In the genomic region with DNA sequence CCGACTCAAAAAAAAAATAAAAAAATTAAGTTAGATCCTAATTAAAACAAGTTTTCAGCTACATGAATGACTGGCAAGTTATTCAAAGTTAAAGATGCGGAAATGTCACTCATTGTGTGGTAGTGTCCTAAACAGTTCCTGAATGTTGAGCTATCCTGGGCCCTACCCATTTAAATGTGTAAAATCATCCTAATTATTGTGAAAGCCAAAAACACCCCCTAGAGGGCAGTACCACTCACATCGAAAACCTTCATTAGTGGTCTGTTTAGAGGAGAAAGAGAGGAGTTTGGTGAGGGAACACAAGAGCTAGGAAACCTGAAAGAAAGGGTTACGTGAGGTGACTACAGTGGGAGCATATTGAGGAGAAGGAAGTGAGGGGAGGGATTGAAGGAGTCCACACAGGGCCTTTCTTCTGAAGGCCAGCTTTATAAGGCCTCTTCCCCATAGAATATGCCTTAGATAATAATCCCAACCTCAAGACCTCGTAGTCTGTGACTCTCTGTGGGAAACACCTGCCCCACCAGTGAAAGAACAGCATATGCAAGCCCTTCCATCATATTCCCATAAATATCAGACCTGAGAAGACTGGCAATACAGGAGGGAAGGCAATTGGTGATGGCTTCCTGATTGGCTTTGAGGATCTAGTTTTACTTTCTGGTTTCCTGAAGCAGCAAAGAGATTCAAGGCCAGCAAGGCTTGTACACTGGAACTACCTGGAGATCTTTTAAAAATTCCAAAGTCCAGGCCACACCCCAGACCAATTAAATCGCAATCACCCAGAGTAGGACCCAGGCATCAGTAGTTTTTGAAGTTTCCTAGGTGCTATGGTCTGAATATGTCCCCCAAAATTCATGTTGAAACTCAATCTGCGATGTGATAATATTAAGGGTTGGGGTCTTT, we compare ENCODE assay signal across 8 cellular contexts. TPM values are rescaled to one million over a fixed set of nuclear protein-coding genes. Genes with fewer than 3 reads are reported as not detected.
DNase-seq lines count a peak whose midpoint lies in the region; ATAC-seq and TF ChIP-seq lines count a peak whose summit lies in the region.

No MANE protein-coding gene starts in this region.

- WGBS in heart right ventricle, 2 donors = 74 to 77% methylated on average over 7 of the region's 7 CpGs

- H3K36me3 Mint-ChIP-seq in progenitor cell of endocrine pancreas (ENCODE audit: insufficient read depth) = no peaks in the 10 kb centered on the region

- no peak overlapping the region for H3K27ac Mint-ChIP-seq in progenitor cell of endocrine pancreas

- peaks cover 0 to 46% (median 10%) of the 10 kb centered on the region in 9 donors for H3K4me1 ChIP-seq in heart right ventricle

- TF ChIP-seq CTCF in heart right ventricle (IDR thresholded peaks at IDR 0.05) = peak in 7 of 9 donors; percentile 55 to 72 (median 60)
- peak; percentile 72 for TF ChIP-seq CTCF in fibroblast of pulmonary artery (IDR thresholded peaks at IDR 0.05; ENCODE audit: low read length, missing control alignments)
- peak; percentile 70 for TF ChIP-seq CTCF in progenitor cell of endocrine pancreas (IDR thresholded peaks at IDR 0.05; ENCODE audit: unreplicated experiment)

- H3K36me3 ChIP-seq in heart right ventricle = no peaks in the 10 kb centered on the region

- peak in 1 of 2 donors; percentile 30 for DNase-seq in heart right ventricle
- DNase-seq in Right ventricle myocardium superior = no peak
- peak; percentile 35 for DNase-seq in NCI-H2196 treated with DMSO at 0.1 percent for 48 hours (lab: John Stamatoyannopoulos, UW; ENCODE audit: unreplicated experiment)
- DNase-seq in activated CD4-positive, alpha-beta T cell treated with anti-CD3 and anti-CD28 coated beads for 48 hours = peak; percentile 29
- peak; percentile 75 for DNase-seq in fibroblast of pulmonary artery (ENCODE audit: low read depth)
- no peak for DNase-seq in progenitor cell of endocrine pancreas (ENCODE audit: low spot score, unreplicated experiment)

- intact Hi-C loops in heart right ventricle (cut with DNase I) (loop anchor here in 8 of 10 donors (2.0 to 10.0 kb wide), 10 partner anchors 36 to 269 kb away; partner anchors contain the start of genes RNASE4 (in 3 of the 8), ANG (in 2 of the 8), APEX1 (in 2 of the 8) and OSGEP (in 2 of the 8)), Right ventricle myocardium superior (cut with DNase I) (loop anchor here (5.0 kb wide), 1 partner anchor 41 kb away; the partner anchor contains the start of gene APEX1)

- no peak overlapping the region for H3K4me3 Mint-ChIP-seq in progenitor cell of endocrine pancreas (ENCODE audit: low read depth)

- ATAC-seq in heart right ventricle (no peak), Right ventricle myocardium superior (ENCODE audit: poor library complexity) (no peak), HG02763 (IDR thresholded peaks at IDR 0.05; ENCODE audit: unreplicated experiment) (peak; percentile 46), HG03095 (IDR thresholded peaks at IDR 0.05; ENCODE audit: unreplicated experiment) (no peak)

- no peaks in the 10 kb centered on the region for H3K9me3 Mint-ChIP-seq in progenitor cell of endocrine pancreas (ENCODE audit: low read depth)

- H3K4me3 ChIP-seq in heart right ventricle (no peak overlapping the region), fibroblast of pulmonary artery (replicated peaks; ENCODE audit: low read depth, low read length) (no peak overlapping the region)

- peak overlapping the region in 1 of 10 donors; percentile 10 for H3K27ac ChIP-seq in heart right ventricle

- peaks cover 41% of the 10 kb centered on the region for H3K4me1 Mint-ChIP-seq in progenitor cell of endocrine pancreas (ENCODE audit: low read depth)

- no peaks in the 10 kb centered on the region for H3K27me3 ChIP-seq in heart right ventricle

- no peaks in the 10 kb centered on the region for H3K27me3 Mint-ChIP-seq in progenitor cell of endocrine pancreas

- H3K9me3 ChIP-seq in heart right ventricle = no peaks in the 10 kb centered on the region

RNA-seq across cellular contexts. Expression of gene TEP1, which starts 2.7 kb away (rescaled TPM):
- total RNA-seq in heart right ventricle = 10 to 100 TPM in 4 of 10 donors, 1 to 10 TPM in 6; 6.9 to 17.8 (median 8.6) TPM
- 10 to 100 TPM in 1 of 2 donors, 1 to 10 TPM in 1; 5.6 to 16.0 TPM for polyA plus RNA-seq in heart right ventricle
- total RNA-seq in Right ventricle myocardium superior = 9.3 TPM
- total RNA-seq in progenitor cell of endocrine pancreas = 26.5 and 28.5 TPM in 2 replicates

RNA-seq across cellular contexts. Expression of gene KLHL33, which starts 20.0 kb away (rescaled TPM):
- 1 to 10 TPM in 2 of 10 donors, under 1 TPM in 8; 0.15 to 1.4 (median 0.40) TPM for total RNA-seq in heart right ventricle
- 1 to 10 TPM in 1 of 2 donors, under 1 TPM in 1; 0.13 to 1.2 TPM for polyA plus RNA-seq in heart right ventricle
- 0.70 TPM for total RNA-seq in Right ventricle myocardium superior
- total RNA-seq in progenitor cell of endocrine pancreas = 0.04 and 0.05 TPM in 2 replicates

RNA-seq across cellular contexts. Expression of gene OSGEP, which starts 38.6 kb away (rescaled TPM):
- total RNA-seq in heart right ventricle = 10 to 100 TPM; 17.6 to 25.3 (median 21.8) TPM
- 10 to 100 TPM; 32.3 to 37.6 TPM for polyA plus RNA-seq in heart right ventricle
- 15.6 TPM for total RNA-seq in Right ventricle myocardium superior
- 89.0 and 94.4 TPM in 2 replicates for total RNA-seq in progenitor cell of endocrine pancreas

RNA-seq across cellular contexts. Expression of gene APEX1, which starts 39.1 kb away (rescaled TPM):
- 100 to 1,000 TPM in 1 of 10 donors, 10 to 100 TPM in 9; 57.1 to 103 (median 70.6) TPM for total RNA-seq in heart right ventricle
- 10 to 100 TPM; 58.5 to 91.7 TPM for polyA plus RNA-seq in heart right ventricle
- 69.2 TPM for total RNA-seq in Right ventricle myocardium superior
- 309 and 322 TPM in 2 replicates for total RNA-seq in progenitor cell of endocrine pancreas

RNA-seq across cellular contexts. Expression of gene PIP4P1, which starts 45.3 kb away (rescaled TPM):
- total RNA-seq in heart right ventricle (10 to 100 TPM; 15.5 to 25.3 (median 18.7) TPM), Right ventricle myocardium superior (18.4 TPM), progenitor cell of endocrine pancreas (41.1 and 45.6 TPM in 2 replicates)
- 10 to 100 TPM; 18.7 to 31.9 TPM for polyA plus RNA-seq in heart right ventricle

Comparison
In these comparisons a context has a peak if more than half of its experiments do, and no peak if none do; other contexts are left out.
1. DNase-seq: peak in NCI-H2196 treated with DMSO at 0.1 percent for 48 hours (single experiment), activated CD4-positive, alpha-beta T cell treated with anti-CD3 and anti-CD28 coated beads for 48 hours (single experiment) and fibroblast of pulmonary artery (single experiment); none in Right ventricle myocardium superior (single experiment) and progenitor cell of endocrine pancreas (single experiment).
2. Peak in every context shown above with its lines, with median percentiles within 50 percentile points of each other: CTCF ChIP-seq.